Comparison of ENCODE assay signal across 8 cellular contexts in genomic region chr5:73312146-73312871, GRCh38.
DNase-seq lines count a peak whose midpoint lies in the region; ATAC-seq and TF ChIP-seq lines count a peak whose summit lies in the region.

No MANE protein-coding gene starts in this region.

- no peak overlapping the region for H3K23ac ChIP-seq in trophoblast cell (ENCODE audit: low read length)

- H3K4me3 ChIP-seq in GM12865 (ENCODE audit: low read depth, low read length) (no peak overlapping the region), NT2/D1 (ENCODE audit: insufficient read length, low read depth) (no peak overlapping the region), choroid plexus epithelial cell (ENCODE audit: low read depth, low read length) (no peak overlapping the region), trophoblast cell (ENCODE audit: low read depth, low read length) (no peak overlapping the region), uterus (no peak overlapping the region)

- H2BK5ac ChIP-seq in trophoblast cell (ENCODE audit: low read depth, low read length, poor library complexity) = peak overlapping the region; percentile 22

- H4K12ac ChIP-seq in trophoblast cell (ENCODE audit: low read depth, low read length) = no peak overlapping the region

- H2BK120ac ChIP-seq in trophoblast cell (ENCODE audit: insufficient read depth, low read length, poor library complexity) = peak overlapping the region; percentile 36

- DNase-seq in GM12865 (ENCODE audit: low read depth) (peak; percentile 53), NT2/D1 (ENCODE audit: low read depth, low spot score) (no peak), choroid plexus epithelial cell (ENCODE audit: low read depth) (peak; percentile 98), trophoblast cell (no peak), NCI-H1092 (lab: John Stamatoyannopoulos, UW) (no peak), uterus (no peak)
- no peak for DNase-seq in effector CD4-positive, alpha-beta T cell

- H3K79me2 ChIP-seq in trophoblast cell (ENCODE audit: control insufficient read depth, insufficient read depth, low read length, poor library complexity) = no peaks in the 10 kb centered on the region

- H3K27ac ChIP-seq in trophoblast cell (ENCODE audit: low read depth, low read length) (peak overlapping the region; percentile 7), uterus (no peak overlapping the region)

- no peak overlapping the region for H4K8ac ChIP-seq in trophoblast cell (ENCODE audit: low read depth, low read length)

- peaks cover 9% of the 10 kb centered on the region for H3K79me1 ChIP-seq in trophoblast cell (ENCODE audit: low read length)

- H3K4me1 ChIP-seq in NT2/D1 (ENCODE audit: insufficient read depth, insufficient read length) (no peaks in the 10 kb centered on the region), trophoblast cell (ENCODE audit: control insufficient read depth in 1 of 2, insufficient read depth in 2 of 2, low read length in 2 of 2) (peaks cover 8 to 10% of the 10 kb centered on the region in 2 experiments), uterus (peaks cover 0 to 8% of the 10 kb centered on the region in 2 donors)

- TF ChIP-seq POLR2A in uterus (IDR thresholded peaks at IDR 0.05) = no peak

- H4K91ac ChIP-seq in trophoblast cell (ENCODE audit: low read depth, low read length) = peak overlapping the region; percentile 39

- H3K9ac ChIP-seq in NT2/D1 (ENCODE audit: insufficient read length, low read depth) (peak overlapping the region; percentile 43), trophoblast cell (ENCODE audit: low read length) (no peak overlapping the region)

- peak overlapping the region; percentile 17 for H2AFZ ChIP-seq in trophoblast cell (ENCODE audit: insufficient read depth, low read length, poor library complexity)

- no peak overlapping the region for H3K4me2 ChIP-seq in trophoblast cell (ENCODE audit: low read length)

- no peak overlapping the region for H3K14ac ChIP-seq in trophoblast cell (ENCODE audit: low read length)

- ATAC-seq in GM18502 (IDR thresholded peaks at IDR 0.05; ENCODE audit: poor library complexity, unreplicated experiment) = no peak

- no peaks in the 10 kb centered on the region; the same call in 1 of the 2 replicates for H3K9me3 ChIP-seq in NT2/D1 (ENCODE audit: insufficient read depth, low read length)
- no peaks in the 10 kb centered on the region for H3K9me3 ChIP-seq in trophoblast cell (ENCODE audit: insufficient read depth, low read depth, low read length)
- H3K9me3 ChIP-seq in uterus = no peaks in the 10 kb centered on the region

- intact Hi-C loops in uterus (cut with DNase I; ENCODE audit: low total_unique reads) = no loop called here

- H3K36me3 ChIP-seq in NT2/D1 (ENCODE audit: insufficient read depth, insufficient read length, low read length) (no peaks in the 10 kb centered on the region), trophoblast cell (ENCODE audit: control insufficient read depth in 1 of 2, insufficient read depth in 2 of 2, low read length in 2 of 2) (no peaks in the 10 kb centered on the region), uterus (no peaks in the 10 kb centered on the region)

- H2AK5ac ChIP-seq in trophoblast cell (ENCODE audit: low read length) = no peak overlapping the region

- no peak overlapping the region for H3K18ac ChIP-seq in trophoblast cell (ENCODE audit: low read length)

- no peak overlapping the region for H3K4ac ChIP-seq in trophoblast cell (ENCODE audit: low read depth, low read length)

- TF ChIP-seq CTCF in GM12865 (IDR thresholded peaks at IDR 0.05; ENCODE audit: insufficient read depth, low read depth, low read length, missing control alignments) (peak; percentile 13), choroid plexus epithelial cell (conservative IDR thresholded peaks at IDR 0.05; ENCODE audit: low read depth, low read length) (peak; percentile 90), uterus (IDR thresholded peaks at IDR 0.05) (no peak)

- H3K27me3 ChIP-seq in NT2/D1 (ENCODE audit: insufficient read depth, insufficient read length) (no peaks in the 10 kb centered on the region), trophoblast cell (ENCODE audit: insufficient read depth, low read length) (no peaks in the 10 kb centered on the region), uterus (peaks cover 0 to 7% of the 10 kb centered on the region in 2 donors)

- H2BK12ac ChIP-seq in trophoblast cell (ENCODE audit: low read length) = peak overlapping the region; percentile 13

- WGBS in trophoblast cell (ENCODE audit: extremely low coverage, insufficient coverage, insufficient read length) = no CpG with 5 or more reads among the region's 13 CpGs

Comparison
In these comparisons a context has a peak if more than half of its experiments do, and no peak if none do; other contexts are left out.
1. DNase-seq: peak in GM12865 (single experiment) and choroid plexus epithelial cell (single experiment); none in NT2/D1 (single experiment), trophoblast cell (0 of 2), NCI-H1092 (single experiment), effector CD4-positive, alpha-beta T cell (single experiment) and uterus (0 of 2).
2. CTCF ChIP-seq: peak in GM12865 (single experiment) and choroid plexus epithelial cell (single experiment); none in uterus (0 of 4).